ENCODE assay signal across 11 cellular contexts in genomic region chr16:11136600-11136999, GRCh38.
DNase-seq lines count a peak whose midpoint lies in the region; ATAC-seq, FAIRE-seq and TF ChIP-seq lines count a peak whose summit lies in the region.
"Had no signal": no experiment of that assay in that cellular context is flagged by ENCODE, and none has a peak within 500 bp of the region (broad histone marks: within the 10 kb centered on the region; RNA-seq: fewer than 3 reads in every experiment).

No MANE protein-coding gene starts in this region.

- peaks cover 58% of the 10 kb centered on the region for H3K4me1 Mint-ChIP-seq in type B pancreatic cell (ENCODE audit: unreplicated experiment)

- no peaks in the 10 kb centered on the region for H3K9me3 Mint-ChIP-seq in type B pancreatic cell
- H3K9me3 Mint-ChIP-seq: activated CD4-positive, alpha-beta memory T cell treated with anti-CD3 and anti-CD28 coated beads for 36 hours had no signal

- peaks cover 5% of the 10 kb centered on the region for H3F3A ChIP-seq in PC-3 (ENCODE audit: low read length, unreplicated experiment)

- CTCF ChIA-PET in PC-3 (lab: Charles Lee) = no interaction called here

- no peak overlapping the region for H2AFZ ChIP-seq in PC-3 (ENCODE audit: low read length)

- intact Hi-C loops in PC-3 (cut with micrococcal nuclease) (loop anchor here (10.0 kb wide), 1 partner anchor 118 kb away; the partner anchor contains the start of gene SOCS1), sigmoid colon (cut with DNase I) (loop anchor here (10.0 kb wide), 1 partner anchor 118 kb away; the partner anchor contains the start of gene SOCS1)

- H3K36me3 ChIP-seq in PC-3 (ENCODE audit: low read depth, low read length) (no peaks in the 10 kb centered on the region), skeletal muscle tissue (ENCODE audit: control insufficient read depth in 3 of 3, insufficient read depth in 3 of 3, low read length in 3 of 3) (peaks cover 0 to 2% (median 0%) of the 10 kb centered on the region in 3 donors), sigmoid colon (no peaks in the 10 kb centered on the region)
- H3K36me3 ChIP-seq: uterus had no signal

- POLR2A ChIA-PET in PC-3 (lab: Charles Lee; ENCODE audit: unreplicated experiment) = no interaction called here

- H3K27me3 ChIP-seq in PC-3 (ENCODE audit: low read length) (no peaks in the 10 kb centered on the region), skeletal muscle tissue (ENCODE audit: control insufficient read depth in 3 of 3, insufficient read depth in 3 of 3, low read length in 3 of 3) (no peaks in the 10 kb centered on the region), sigmoid colon (no peaks in the 10 kb centered on the region)
- H3K27me3 ChIP-seq: uterus had no signal

- peak overlapping the region; percentile 11 for H3K4me2 ChIP-seq in PC-3 (ENCODE audit: low read length)

- no peak for TF ChIP-seq POLR2A in sigmoid colon (IDR thresholded peaks at IDR 0.05)

- H3K27me3 Mint-ChIP-seq in type B pancreatic cell = no peaks in the 10 kb centered on the region
- H3K27me3 Mint-ChIP-seq: activated CD4-positive, alpha-beta memory T cell treated with anti-CD3 and anti-CD28 coated beads for 36 hours had no signal

- peak; percentile 38 for ATAC-seq in PC-3

- no peak overlapping the region for H3K4me3 Mint-ChIP-seq in type B pancreatic cell
- H3K4me3 Mint-ChIP-seq: activated CD4-positive, alpha-beta memory T cell treated with anti-CD3 and anti-CD28 coated beads for 36 hours had no signal

- TF ChIP-seq CTCF in PC-3 (conservative IDR thresholded peaks at IDR 0.05; ENCODE audit: low read depth, low read length) (no peak), sigmoid colon (IDR thresholded peaks at IDR 0.05) (no peak), type B pancreatic cell (conservative IDR thresholded peaks at IDR 0.05) (no peak)

- H3K9me3 ChIP-seq in PC-3 (ENCODE audit: low read length) = no peaks in the 10 kb centered on the region
- no peaks in the 10 kb centered on the region for H3K9me3 ChIP-seq in skeletal muscle tissue (ENCODE audit: control insufficient read depth in 3 of 3, low read length in 3 of 3)
- H3K9me3 ChIP-seq in sigmoid colon = no peaks in the 10 kb centered on the region
- H3K9me3 ChIP-seq: uterus had no signal

- no peaks in the 10 kb centered on the region for H3K9me2 ChIP-seq in PC-3 (replicated peaks; ENCODE audit: low read length)

- no peaks in the 10 kb centered on the region for H3K79me2 ChIP-seq in PC-3 (ENCODE audit: low read length)

- H3K4me3 ChIP-seq in PC-3 (ENCODE audit: low read length) = no peak overlapping the region
- H3K4me3 ChIP-seq in skeletal muscle tissue (ENCODE audit: low read length in 3 of 3) = no peak overlapping the region
- no peak overlapping the region for H3K4me3 ChIP-seq in sigmoid colon
- H3K4me3 ChIP-seq: uterus had no signal

- BruUV-seq in PC-3 (replicated peaks; lab: Mats Ljungman, UMichigan) = no TSS peak

- peak; percentile 47 for DNase-seq in NCI-H2196 (lab: John Stamatoyannopoulos, UW; ENCODE audit: unreplicated experiment)
- DNase-seq in NCI-H2196 treated with DMSO at 0.1 percent for 48 hours (lab: John Stamatoyannopoulos, UW; ENCODE audit: unreplicated experiment) = no peak
- DNase-seq in PC-3 = peak; percentile 55
- no peak for DNase-seq in epithelial cell of prostate (ENCODE audit: low read depth, low spot score)
- no peak for DNase-seq in sigmoid colon
- no peak for DNase-seq in HTR-8/SVneo (ENCODE audit: insufficient read length, low spot score)
- no peak for DNase-seq in type B pancreatic cell (ENCODE audit: extremely low spot score, unreplicated experiment)
- DNase-seq: activated CD4-positive, alpha-beta memory T cell treated with anti-CD3 and anti-CD28 coated beads for 36 hours; uterus had no signal

- H3K9ac ChIP-seq in PC-3 (ENCODE audit: low read length) = no peak overlapping the region
- no peak overlapping the region for H3K9ac ChIP-seq in skeletal muscle tissue (ENCODE audit: low read depth in 1 of 3, low read length in 3 of 3)

- 86 to 93% methylated on average over 7 of the region's 7 CpGs for WGBS in sigmoid colon, 2 donors

- TF ChIP-seq EP300 in sigmoid colon (IDR thresholded peaks at IDR 0.05) = no peak

- peak overlapping the region; percentile 23 for H3K27ac ChIP-seq in PC-3 (ENCODE audit: low read length)
- peak overlapping the region; percentile 3 for H3K27ac ChIP-seq in epithelial cell of prostate
- H3K27ac ChIP-seq in skeletal muscle tissue (ENCODE audit: low read depth, low read length) = peak overlapping the region; percentile 9
- H3K27ac ChIP-seq in sigmoid colon = no peak overlapping the region
- H3K27ac ChIP-seq: uterus had no signal

- H3K27ac Mint-ChIP-seq in type B pancreatic cell = no peak overlapping the region
- H3K27ac Mint-ChIP-seq: activated CD4-positive, alpha-beta memory T cell treated with anti-CD3 and anti-CD28 coated beads for 36 hours had no signal

- H4K20me1 ChIP-seq in PC-3 (ENCODE audit: low read length) = no peaks in the 10 kb centered on the region

- peaks cover 11% of the 10 kb centered on the region for H3K36me3 Mint-ChIP-seq in type B pancreatic cell

- H3K4me1 ChIP-seq in PC-3 (ENCODE audit: insufficient read depth, low read length) (peaks cover 63% of the 10 kb centered on the region), skeletal muscle tissue (ENCODE audit: control insufficient read depth in 3 of 3, insufficient read depth in 3 of 3, low read length in 3 of 3) (peaks cover 47 to 61% (median 59%) of the 10 kb centered on the region in 3 donors), sigmoid colon (peaks cover 0 to 42% (median 28%) of the 10 kb centered on the region in 4 donors)

- no peak for FAIRE-seq in HTR-8/SVneo (lab: Jason Lieb, UNC)
- FAIRE-seq: bronchial epithelial cell had no signal

Comparison
In these comparisons a context has a peak if more than half of its experiments do, and no peak if none do; other contexts are left out.
1. DNase-seq: peak in NCI-H2196 (single experiment) and PC-3 (single experiment); none in NCI-H2196 treated with DMSO at 0.1 percent for 48 hours (single experiment), epithelial cell of prostate (single experiment), sigmoid colon (single experiment), HTR-8/SVneo (single experiment) and type B pancreatic cell (single experiment).
2. H3K27ac ChIP-seq: peak in PC-3 (single experiment), epithelial cell of prostate (single experiment) and skeletal muscle tissue (single experiment); none in sigmoid colon (0 of 4).